ENCODE assay signal across 29 cellular contexts in the genomic region with DNA sequence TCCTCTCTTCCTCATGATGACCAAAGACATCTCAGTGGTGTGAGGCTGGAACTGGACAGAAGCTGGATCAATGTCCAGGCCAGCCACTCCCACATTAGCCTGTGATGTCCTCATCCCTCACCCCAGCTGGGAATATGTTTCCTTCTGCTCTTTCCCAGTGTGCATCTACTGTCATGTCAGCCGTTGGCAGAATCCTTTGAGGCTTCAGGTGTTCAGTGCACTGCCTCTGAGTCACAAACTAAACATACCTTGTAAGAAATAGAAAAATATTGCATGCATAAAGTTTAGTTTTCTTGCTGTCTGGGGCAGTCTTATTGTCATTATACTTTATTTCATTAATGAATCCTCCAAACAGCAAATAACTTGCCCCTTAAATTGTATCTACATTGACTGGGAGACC.
A peak's percentile ranks its signal among the peaks of the same experiment; 100 is the strongest.
DNase-seq lines count a peak whose midpoint lies in the region; ATAC-seq, FAIRE-seq and TF ChIP-seq lines count a peak whose summit lies in the region.
"Had no signal": no experiment of that assay in that cellular context is flagged by ENCODE, and none has a peak within 500 bp of the region (broad histone marks: within the 10 kb centered on the region; RNA-seq: fewer than 3 reads in every experiment).

No MANE protein-coding gene starts in this region.

- in situ Hi-C loops in IMR-90 (cut with MboI; ENCODE audit: low sequenced_read_pairs) = no loop called here

- intact Hi-C loops in IMR-90 (cut with micrococcal nuclease) (no loop called here), PC-3 (cut with micrococcal nuclease) (no loop called here)

- no peaks in the 10 kb centered on the region for H3F3A ChIP-seq in PC-3 (ENCODE audit: low read length, unreplicated experiment)

- H2BK120ac ChIP-seq in IMR-90 (ENCODE audit: low read depth, low read length) = no peak overlapping the region

- CTCF ChIA-PET in IMR-90 (lab: Yijun Ruan, JAX) (no interaction called here), PC-3 (lab: Charles Lee) (no interaction called here)

- no peak overlapping the region for H3K4me3 ChIP-seq in IMR-90 (ENCODE audit: insufficient read depth, low read depth, low read length)
- H3K4me3 ChIP-seq in PC-3 (ENCODE audit: low read length) = no peak overlapping the region
- H3K4me3 ChIP-seq in bronchial epithelial cell (ENCODE audit: low read depth, low read length) = no peak overlapping the region
- no peak overlapping the region for H3K4me3 ChIP-seq in keratinocyte (ENCODE audit: control insufficient read depth in 2 of 3, extremely low read depth in 1 of 3, insufficient read depth in 2 of 3, low read depth in 1 of 3, low read length in 3 of 3)
- H3K4me3 ChIP-seq: BLaER1, GM12878 had no signal

- H3K4me2 ChIP-seq in IMR-90 (ENCODE audit: low read depth, low read length) (no peak overlapping the region), PC-3 (ENCODE audit: low read length) (no peak overlapping the region), keratinocyte (ENCODE audit: control insufficient read depth, extremely low read depth, insufficient read depth, low read depth, low read length) (no peak overlapping the region)
- H3K4me2 ChIP-seq: BLaER1 had no signal

- H3K9me3 ChIP-seq in IMR-90 (ENCODE audit: control insufficient read depth, insufficient read depth, low read length) (no peaks in the 10 kb centered on the region), PC-3 (ENCODE audit: low read length) (no peaks in the 10 kb centered on the region), keratinocyte (ENCODE audit: control insufficient read depth, low read depth, low read length) (no peaks in the 10 kb centered on the region)
- H3K9me3 ChIP-seq: BE2C, BLaER1 had no signal

- no peaks in the 10 kb centered on the region for H3K79me1 ChIP-seq in IMR-90 (ENCODE audit: low read depth in 1 of 2, low read length in 2 of 2)

- H2BK5ac ChIP-seq in IMR-90 (ENCODE audit: low read depth, low read length, poor library complexity, severe bottlenecking) = no peak overlapping the region

- no peak overlapping the region; the same call in 1 of the 2 replicates for H2BK20ac ChIP-seq in IMR-90 (ENCODE audit: low read depth, low read length)

- dilution Hi-C loops in IMR-90 (cut with HindIII; ENCODE audit: low sequenced_read_pairs, unreplicated experiment) = no loop called here
- dilution Hi-C loops in keratinocyte (cut with MboI; ENCODE audit: extremely low pct_ligation_motif_present, low sequenced_read_pairs) = no loop called here

- no peak overlapping the region for H3K56ac ChIP-seq in IMR-90 (ENCODE audit: extremely low read depth, insufficient read depth, low read length)

- H3K9ac ChIP-seq in IMR-90 (ENCODE audit: low read depth, low read length) = no peak overlapping the region
- no peak overlapping the region for H3K9ac ChIP-seq in PC-3 (ENCODE audit: low read length)
- H3K9ac ChIP-seq in keratinocyte (ENCODE audit: control insufficient read depth, extremely low read depth, insufficient read depth, low read length) = no peak overlapping the region
- H3K9ac ChIP-seq: BLaER1 had no signal

- H3K9me2 ChIP-seq in PC-3 (replicated peaks; ENCODE audit: low read length) = no peaks in the 10 kb centered on the region

- H4K5ac ChIP-seq in IMR-90 (ENCODE audit: low read depth, low read length) = no peak overlapping the region

- H3K9me3 Mint-ChIP-seq in stimulated activated effector memory CD8-positive, alpha-beta T cell treated with anti-CD3 and anti-CD28 coated beads, Interleukin-12 subunit alpha, Interleukin-12 subunit beta, amount 100 ng/mL, for 72 hours = no peaks in the 10 kb centered on the region
- H3K9me3 Mint-ChIP-seq: CD4-positive, alpha-beta memory T cell; CD4-positive, CD25-positive, alpha-beta regulatory T cell; CD8-positive, alpha-beta memory T cell had no signal

- H4K91ac ChIP-seq in IMR-90 (ENCODE audit: insufficient read depth, low read depth, low read length) = no peak overlapping the region

- H3K9me1 ChIP-seq in IMR-90 (ENCODE audit: insufficient read depth, low read length) (peaks cover 3% of the 10 kb centered on the region), keratinocyte (ENCODE audit: control insufficient read depth, extremely low read depth, insufficient read depth, low read length) (no peaks in the 10 kb centered on the region)

- no peaks in the 10 kb centered on the region for H3K4me1 Mint-ChIP-seq in stimulated activated effector memory CD8-positive, alpha-beta T cell treated with anti-CD3 and anti-CD28 coated beads, Interleukin-12 subunit alpha, Interleukin-12 subunit beta, amount 100 ng/mL, for 72 hours
- H3K4me1 Mint-ChIP-seq: CD14-positive monocyte; CD8-positive, alpha-beta memory T cell had no signal

- 0 out of 2 replicates have a peak overlapping the region, but pooled peaks have one; percentile 52 for H3K14ac ChIP-seq in IMR-90 (replicated peaks; ENCODE audit: low read depth, low read length)

- no CpG with 5 or more reads among the region's 1 CpG for WGBS in IMR-90 (ENCODE audit: extremely low coverage in 2 of 2, insufficient read length in 1 of 2), 2 experiments

- no peak for TF ChIP-seq CTCF in IMR-90 (conservative IDR thresholded peaks at IDR 0.05; ENCODE audit: low read depth, low read length)
- TF ChIP-seq CTCF in PC-3 (conservative IDR thresholded peaks at IDR 0.05; ENCODE audit: low read depth, low read length) = no peak
- no peak for TF ChIP-seq CTCF in bronchial epithelial cell (IDR thresholded peaks at IDR 0.05; ENCODE audit: insufficient read depth, low read length, severe bottlenecking)
- TF ChIP-seq CTCF in keratinocyte (optimal IDR thresholded peaks at IDR 0.05 in 1 of 3, IDR thresholded peaks at IDR 0.05 in 1 of 3, conservative IDR thresholded peaks at IDR 0.05 in 1 of 3; ENCODE audit: extremely low read depth in 1 of 3, insufficient read depth in 2 of 3, low read length in 3 of 3) = no peak

- H3K27ac Mint-ChIP-seq in stimulated activated effector memory CD8-positive, alpha-beta T cell treated with anti-CD3 and anti-CD28 coated beads, Interleukin-12 subunit alpha, Interleukin-12 subunit beta, amount 100 ng/mL, for 72 hours = no peak overlapping the region
- H3K27ac Mint-ChIP-seq: CD14-positive monocyte; CD4-positive, alpha-beta memory T cell; CD4-positive, CD25-positive, alpha-beta regulatory T cell; CD8-positive, alpha-beta memory T cell had no signal

- H3K27me3 ChIP-seq in IMR-90 (ENCODE audit: control insufficient read depth, insufficient read depth, low read length) (no peaks in the 10 kb centered on the region), PC-3 (ENCODE audit: low read length) (no peaks in the 10 kb centered on the region), bronchial epithelial cell (ENCODE audit: control insufficient read depth, insufficient read depth, low read length) (no peaks in the 10 kb centered on the region), keratinocyte (ENCODE audit: control insufficient read depth, extremely low read depth, insufficient read depth, low read length) (no peaks in the 10 kb centered on the region)
- H3K27me3 ChIP-seq: BLaER1 had no signal

- no peak overlapping the region for H2AK9ac ChIP-seq in IMR-90 (replicated peaks; ENCODE audit: low read depth, low read length, poor library complexity)

- POLR2A ChIA-PET in IMR-90 (lab: Charles Lee; ENCODE audit: unreplicated experiment) (no interaction called here), PC-3 (lab: Charles Lee; ENCODE audit: unreplicated experiment) (no interaction called here)

- ATAC-seq in IMR-90 (ENCODE audit: low read depth) = no peak
- peak; percentile 66 for ATAC-seq in PC-3
- ATAC-seq in HG02885 (IDR thresholded peaks at IDR 0.05; ENCODE audit: poor library complexity, unreplicated experiment) = no peak
- ATAC-seq in stimulated activated effector memory CD8-positive, alpha-beta T cell treated with anti-CD3 and anti-CD28 coated beads, Interleukin-12 subunit alpha, Interleukin-12 subunit beta, amount 100 ng/mL, for 72 hours = no peak
- ATAC-seq: GM12878 had no signal

- no peak overlapping the region for H3K4me3 Mint-ChIP-seq in stimulated activated effector memory CD8-positive, alpha-beta T cell treated with anti-CD3 and anti-CD28 coated beads, Interleukin-12 subunit alpha, Interleukin-12 subunit beta, amount 100 ng/mL, for 72 hours
- H3K4me3 Mint-ChIP-seq: CD14-positive monocyte; CD4-positive, alpha-beta memory T cell; CD4-positive, CD25-positive, alpha-beta regulatory T cell; CD8-positive, alpha-beta memory T cell had no signal

- H4K20me1 ChIP-seq in IMR-90 (ENCODE audit: insufficient read depth, low read length) = no peaks in the 10 kb centered on the region
- no peaks in the 10 kb centered on the region for H4K20me1 ChIP-seq in PC-3 (ENCODE audit: low read length)
- no peaks in the 10 kb centered on the region for H4K20me1 ChIP-seq in keratinocyte (ENCODE audit: control insufficient read depth, extremely low read depth, insufficient read depth, low read length)
- H4K20me1 ChIP-seq: BLaER1 had no signal

- H3K23ac ChIP-seq in IMR-90 (ENCODE audit: low read depth, low read length) = no peak overlapping the region

- H3K36me3 ChIP-seq in IMR-90 (ENCODE audit: control insufficient read depth, insufficient read depth, low read length) (no peaks in the 10 kb centered on the region), PC-3 (ENCODE audit: low read depth, low read length) (no peaks in the 10 kb centered on the region), bronchial epithelial cell (ENCODE audit: control insufficient read depth, insufficient read depth, low read length) (no peaks in the 10 kb centered on the region), keratinocyte (ENCODE audit: control insufficient read depth in 2 of 2, extremely low read depth in 1 of 2, insufficient read depth in 2 of 2, low read length in 2 of 2) (no peaks in the 10 kb centered on the region)
- H3K36me3 ChIP-seq: BE2C, BLaER1 had no signal

- no peak overlapping the region for H4K8ac ChIP-seq in IMR-90 (ENCODE audit: low read depth in 2 of 2, low read length in 2 of 2)

- peak overlapping the region; percentile 39; the same call in 1 of the 2 replicates for H3K4ac ChIP-seq in IMR-90 (ENCODE audit: low read depth, low read length)

- no peaks in the 10 kb centered on the region for H3K36me3 Mint-ChIP-seq in stimulated activated effector memory CD8-positive, alpha-beta T cell treated with anti-CD3 and anti-CD28 coated beads, Interleukin-12 subunit alpha, Interleukin-12 subunit beta, amount 100 ng/mL, for 72 hours
- H3K36me3 Mint-ChIP-seq: CD14-positive monocyte; CD4-positive, alpha-beta memory T cell; CD4-positive, CD25-positive, alpha-beta regulatory T cell had no signal

- FAIRE-seq in bronchial epithelial cell (lab: Jason Lieb, UNC) (no peak), keratinocyte (lab: Jason Lieb, UNC) (peak; percentile 44)
- FAIRE-seq: A204.1, GM12878, GM12892, GM18507, GM19239 had no signal

- DNase-seq in IMR-90 = no peak
- peak; percentile 60 for DNase-seq in PC-3
- DNase-seq in bronchial epithelial cell (ENCODE audit: low read depth) = peak; percentile 15
- DNase-seq in keratinocyte (ENCODE audit: low read depth, low spot score) = no peak
- DNase-seq in stimulated activated effector memory CD8-positive, alpha-beta T cell treated with anti-CD3 and anti-CD28 coated beads, Interleukin-12 subunit alpha, Interleukin-12 subunit beta, amount 100 ng/mL, for 72 hours (ENCODE audit: low spot score in 2 of 2) = no peak
- no peak for DNase-seq in NCI-H2029 treated with DMSO at 0.1 percent for 48 hours (lab: John Stamatoyannopoulos, UW)
- DNase-seq: 8988T; ACHN; BE2C; C1 segment of cervical spinal cord; CD4-positive, alpha-beta memory T cell; CD4-positive, CD25-positive, alpha-beta regulatory T cell; CD8-positive, alpha-beta memory T cell; COR-L47; DMS 273 treated with DMSO at 0.1 percent for 48 hours; DMS153; DMS53; DMS79; DND-41; EL; GDM1 had no signal

- H2AFZ ChIP-seq in IMR-90 (replicated peaks; ENCODE audit: low read length, poor library complexity) = no peak overlapping the region
- no peak overlapping the region for H2AFZ ChIP-seq in PC-3 (ENCODE audit: low read length)
- no peak overlapping the region for H2AFZ ChIP-seq in keratinocyte (ENCODE audit: control insufficient read depth, low read length)

- no peaks in the 10 kb centered on the region for H3K79me2 ChIP-seq in PC-3 (ENCODE audit: low read length)
- no peaks in the 10 kb centered on the region for H3K79me2 ChIP-seq in keratinocyte (ENCODE audit: control insufficient read depth, insufficient read depth, low read length)

- no peak overlapping the region for H3K18ac ChIP-seq in IMR-90 (ENCODE audit: low read depth, low read length)

- TF ChIP-seq POLR2A in IMR-90 (IDR thresholded peaks at IDR 0.05; ENCODE audit: low read depth, low read length) = no peak

- H3K4me1 ChIP-seq in IMR-90 (ENCODE audit: control insufficient read depth, insufficient read depth, low read length) (peaks cover 7% of the 10 kb centered on the region), PC-3 (ENCODE audit: insufficient read depth, low read length) (peaks cover 7% of the 10 kb centered on the region; the same call in 1 of the 2 replicates), keratinocyte (ENCODE audit: control insufficient read depth, extremely low read depth, insufficient read depth, low read length) (no peaks in the 10 kb centered on the region)
- H3K4me1 ChIP-seq: BE2C, BLaER1 had no signal

- no peak for TF ChIP-seq RAD21 in IMR-90 (IDR thresholded peaks at IDR 0.05; ENCODE audit: low read length)

- H2BK15ac ChIP-seq in IMR-90 (ENCODE audit: low read depth, low read length) = no peak overlapping the region

- no TSS peak for BruUV-seq in IMR-90 (replicated peaks; lab: Mats Ljungman, UMichigan)
- no TSS peak for BruUV-seq in PC-3 (replicated peaks; lab: Mats Ljungman, UMichigan)

- H3K27ac ChIP-seq in IMR-90 (ENCODE audit: insufficient read depth, low read length) (no peak overlapping the region), PC-3 (ENCODE audit: low read length) (no peak overlapping the region), keratinocyte (ENCODE audit: control insufficient read depth, insufficient read depth, low read length) (no peak overlapping the region)
- H3K27ac ChIP-seq: BLaER1 had no signal

- H2AK5ac ChIP-seq in IMR-90 (ENCODE audit: low read depth, low read length) = peak overlapping the region; percentile 30; the same call in 1 of the 2 replicates

Comparison
In these comparisons a context has a peak if more than half of its experiments do, and no peak if none do; other contexts are left out.
1. DNase-seq: peak in PC-3 (single experiment) and bronchial epithelial cell (single experiment); none in IMR-90 (single experiment), keratinocyte (single experiment), stimulated activated effector memory CD8-positive, alpha-beta T cell treated with anti-CD3 and anti-CD28 coated beads, Interleukin-12 subunit alpha, Interleukin-12 subunit beta, amount 100 ng/mL, for 72 hours (0 of 2) and NCI-H2029 treated with DMSO at 0.1 percent for 48 hours (single experiment).